ENCODE assay signal across 17 cellular contexts in genomic region chr18:78085241-78086185, GRCh38.
A peak's percentile ranks its signal among the peaks of the same experiment; 100 is the strongest.
DNase-seq lines count a peak whose midpoint lies in the region; ATAC-seq and TF ChIP-seq lines count a peak whose summit lies in the region.
"Had no signal": no experiment of that assay in that cellular context is flagged by ENCODE, and none has a peak within 500 bp of the region (broad histone marks: within the 10 kb centered on the region; RNA-seq: fewer than 3 reads in every experiment).

No MANE protein-coding gene starts in this region.

- H4K20me1 ChIP-seq in osteoblast (ENCODE audit: insufficient read depth, low read length) = no peaks in the 10 kb centered on the region
- H4K20me1 ChIP-seq: BLaER1 treated with 17β-estradiol and CSF1 and Interleukin-3, amounts not matched to agents 10 nM and 100 nM had no signal

- H3K27me3 ChIP-seq in osteoblast (ENCODE audit: insufficient read depth, low read length) = no peaks in the 10 kb centered on the region
- H3K27me3 ChIP-seq: BLaER1 treated with 17β-estradiol and CSF1 and Interleukin-3, amounts not matched to agents 10 nM and 100 nM had no signal

- no peaks in the 10 kb centered on the region for H3K36me3 Mint-ChIP-seq in activated naive CD8-positive, alpha-beta T cell treated with anti-CD3 and anti-CD28 coated beads for 36 hours
- no peaks in the 10 kb centered on the region for H3K36me3 Mint-ChIP-seq in activated naive CD8-positive, alpha-beta T cell treated with anti-CD3 and anti-CD28 coated beads, Interleukin-2, amount 50 U/mL, for 24 hours (ENCODE audit: low read depth)
- H3K36me3 Mint-ChIP-seq in nephron progenitor cell (ENCODE audit: low read depth) = no peaks in the 10 kb centered on the region
- H3K36me3 Mint-ChIP-seq: CD8-positive, alpha-beta T cell had no signal

- ATAC-seq in activated naive CD8-positive, alpha-beta T cell treated with anti-CD3 and anti-CD28 coated beads, Interleukin-2, amount 50 U/mL, for 24 hours = no peak
- ATAC-seq in HG03175 (IDR thresholded peaks at IDR 0.05; ENCODE audit: unreplicated experiment) (no peak), GM18505 (IDR thresholded peaks at IDR 0.05; ENCODE audit: unreplicated experiment) (no peak)
- ATAC-seq: CD8-positive, alpha-beta T cell; GM23338 had no signal

- H3K27me3 Mint-ChIP-seq in activated naive CD8-positive, alpha-beta T cell treated with anti-CD3 and anti-CD28 coated beads for 36 hours = no peaks in the 10 kb centered on the region
- no peaks in the 10 kb centered on the region for H3K27me3 Mint-ChIP-seq in activated naive CD8-positive, alpha-beta T cell treated with anti-CD3 and anti-CD28 coated beads, Interleukin-2, amount 50 U/mL, for 24 hours
- peaks cover 3% of the 10 kb centered on the region for H3K27me3 Mint-ChIP-seq in nephron progenitor cell (ENCODE audit: low read depth, poor library complexity)
- H3K27me3 Mint-ChIP-seq: B cell had no signal

- no peak overlapping the region for H2AFZ ChIP-seq in osteoblast (ENCODE audit: low read length)
- H2AFZ ChIP-seq: GM23338 had no signal

- no peaks in the 10 kb centered on the region for H3K79me2 ChIP-seq in osteoblast (ENCODE audit: insufficient read depth, low read length)

- no peak for DNase-seq in activated naive CD8-positive, alpha-beta T cell treated with anti-CD3 and anti-CD28 coated beads for 36 hours
- no peak for DNase-seq in activated naive CD8-positive, alpha-beta T cell treated with anti-CD3 and anti-CD28 coated beads, Interleukin-2, amount 50 U/mL, for 24 hours
- DNase-seq in M059J (ENCODE audit: low read depth) (peak; percentile 22), nephron progenitor cell (no peak), osteoblast (ENCODE audit: insufficient read length, low spot score, missing footprints) (no peak), DMS153 treated with DMSO at 0.1 percent for 48 hours (lab: John Stamatoyannopoulos, UW; ENCODE audit: unreplicated experiment) (no peak)
- DNase-seq: 8988T; Calu3; CD8-positive, alpha-beta T cell; DMS53; DND-41; H9 had no signal

- peak overlapping the region; percentile 4 for H3K27ac Mint-ChIP-seq in activated naive CD8-positive, alpha-beta T cell treated with anti-CD3 and anti-CD28 coated beads for 36 hours
- H3K27ac Mint-ChIP-seq in activated naive CD8-positive, alpha-beta T cell treated with anti-CD3 and anti-CD28 coated beads, Interleukin-2, amount 50 U/mL, for 24 hours = no peak overlapping the region
- peak overlapping the region; percentile 74 for H3K27ac Mint-ChIP-seq in nephron progenitor cell
- H3K27ac Mint-ChIP-seq: B cell; CD8-positive, alpha-beta T cell; GM23338 had no signal

- no peak overlapping the region for H3K27ac ChIP-seq in osteoblast (ENCODE audit: low read depth, low read length)
- H3K27ac ChIP-seq: BLaER1 treated with 17β-estradiol and CSF1 and Interleukin-3, amounts not matched to agents 10 nM and 100 nM had no signal

- H3K4me1 ChIP-seq in osteoblast (ENCODE audit: insufficient read depth, low read length) = no peaks in the 10 kb centered on the region
- H3K4me1 ChIP-seq: BLaER1 treated with 17β-estradiol and CSF1 and Interleukin-3, amounts not matched to agents 10 nM and 100 nM had no signal

- no peak overlapping the region for H3K4me3 ChIP-seq in osteoblast (ENCODE audit: insufficient read depth, low read length)
- H3K4me3 ChIP-seq: BLaER1 treated with 17β-estradiol and CSF1 and Interleukin-3, amounts not matched to agents 10 nM and 100 nM; GM23338 had no signal

- H3K9me3 ChIP-seq in osteoblast (ENCODE audit: low read depth, low read length) = no peaks in the 10 kb centered on the region
- H3K9me3 ChIP-seq: BLaER1 treated with 17β-estradiol and CSF1 and Interleukin-3, amounts not matched to agents 10 nM and 100 nM had no signal

- TF ChIP-seq CTCF in nephron progenitor cell (IDR thresholded peaks at IDR 0.05) (no peak), osteoblast (IDR thresholded peaks at IDR 0.05; ENCODE audit: extremely low read depth, low read depth, low read length) (no peak)

- no peak overlapping the region for H3K4me3 Mint-ChIP-seq in activated naive CD8-positive, alpha-beta T cell treated with anti-CD3 and anti-CD28 coated beads for 36 hours
- no peak overlapping the region for H3K4me3 Mint-ChIP-seq in activated naive CD8-positive, alpha-beta T cell treated with anti-CD3 and anti-CD28 coated beads, Interleukin-2, amount 50 U/mL, for 24 hours
- H3K4me3 Mint-ChIP-seq in nephron progenitor cell = no peak overlapping the region
- H3K4me3 Mint-ChIP-seq: B cell; CD8-positive, alpha-beta T cell; GM23338; H9 had no signal

- no peaks in the 10 kb centered on the region for H3K4me1 Mint-ChIP-seq in activated naive CD8-positive, alpha-beta T cell treated with anti-CD3 and anti-CD28 coated beads for 36 hours
- H3K4me1 Mint-ChIP-seq in activated naive CD8-positive, alpha-beta T cell treated with anti-CD3 and anti-CD28 coated beads, Interleukin-2, amount 50 U/mL, for 24 hours = no peaks in the 10 kb centered on the region
- peaks cover 24% of the 10 kb centered on the region for H3K4me1 Mint-ChIP-seq in nephron progenitor cell
- H3K4me1 Mint-ChIP-seq: B cell, GM23338 had no signal

- H3K4me2 ChIP-seq in osteoblast (ENCODE audit: insufficient read depth, low read length) = no peak overlapping the region
- H3K4me2 ChIP-seq: BLaER1 treated with 17β-estradiol and CSF1 and Interleukin-3, amounts not matched to agents 10 nM and 100 nM; GM23338 had no signal

- H3K9me3 Mint-ChIP-seq in activated naive CD8-positive, alpha-beta T cell treated with anti-CD3 and anti-CD28 coated beads for 36 hours = no peaks in the 10 kb centered on the region
- H3K9me3 Mint-ChIP-seq in activated naive CD8-positive, alpha-beta T cell treated with anti-CD3 and anti-CD28 coated beads, Interleukin-2, amount 50 U/mL, for 24 hours = no peaks in the 10 kb centered on the region
- H3K9me3 Mint-ChIP-seq in nephron progenitor cell = no peaks in the 10 kb centered on the region
- H3K9me3 Mint-ChIP-seq: CD8-positive, alpha-beta T cell; H9 had no signal

- TF ChIP-seq POLR2A in GM18505 (IDR thresholded peaks at IDR 0.05; ENCODE audit: borderline replicate concordance, extremely low read depth, insufficient read depth, insufficient read length) = no peak

- no peaks in the 10 kb centered on the region for H3K36me3 ChIP-seq in osteoblast (ENCODE audit: insufficient read depth, low read length)
- H3K36me3 ChIP-seq: BLaER1 treated with 17β-estradiol and CSF1 and Interleukin-3, amounts not matched to agents 10 nM and 100 nM had no signal
